Comparison of ENCODE assay signal across 24 cellular contexts in genomic region chr3:12509466-12509865, GRCh38. TPM values are rescaled to one million over a fixed set of nuclear protein-coding genes. Genes with fewer than 3 reads are reported as not detected.
"Had no signal": no experiment of that assay in that cellular context is flagged by ENCODE, and none has a peak within 500 bp of the region (broad histone marks: within the 10 kb centered on the region; RNA-seq: fewer than 3 reads in every experiment).

No MANE protein-coding gene starts in this region.

- H3K27me3 ChIP-seq: dorsolateral prefrontal cortex, transverse colon had no signal

- ATAC-seq: activated CD8-positive, alpha-beta T cell treated with anti-CD3 and anti-CD28 coated beads, Interleukin-2, amount 10 ng/mL, durations not matched to agents 7 days and 5 days; left lobe of liver had no signal

- H3K9me3 ChIP-seq: transverse colon had no signal

- DNase-seq: activated CD4-positive, alpha-beta T cell treated with anti-CD3 and anti-CD28 coated beads, Interleukin-2, amount 10 ng/mL, durations not matched to agents 7 days and 5 days; activated CD8-positive, alpha-beta T cell treated with anti-CD3 and anti-CD28 coated beads, Interleukin-2, amount 10 ng/mL, durations not matched to agents 7 days and 5 days; activated naive CD4-positive, alpha-beta T cell treated with anti-CD3 and anti-CD28 coated beads for 36 hours; activated T-cell treated with anti-CD3 and anti-CD28 coated beads, Interleukin-2, amount 50 U/mL, for 24 hours; aorta; dorsolateral prefrontal cortex; foreskin melanocyte; head of caudate nucleus; kidney; midbrain; nephron progenitor cell; occipital lobe; stimulated activated CD4-positive, alpha-beta T cell treated with anti-CD3 and anti-CD28 coated beads, Interleukin-2, amount 100 ng/mL, for 24 hours; stimulated activated naive CD4-positive, alpha-beta T cell treated with Interleukin-2 at 50 U/mL for 16 hours; substantia nigra; T-helper 1 cell; T1000; transverse colon had no signal

- H3K4me1 ChIP-seq: transverse colon had no signal

- H3K9me3 Mint-ChIP-seq: activated CD4-positive, alpha-beta T cell treated with anti-CD3 and anti-CD28 coated beads, Interleukin-2, amount 10 ng/mL, durations not matched to agents 7 days and 5 days; activated naive CD4-positive, alpha-beta T cell treated with anti-CD3 and anti-CD28 coated beads for 36 hours; activated T-cell treated with anti-CD3 and anti-CD28 coated beads, Interleukin-2, amount 50 U/mL, for 24 hours; activated T-helper 2 cell treated with anti-CD3 and anti-CD28 coated beads, Interferon-gamma antibody, Interleukin-2, Interleukin-4, amounts not matched to agents 10 μg/mL and 5 μg/mL and 100 μg/mL, durations not matched to agents 14 hours and 24 hours and 36 hours; nephron progenitor cell had no signal

- H3K4me3 ChIP-seq: dorsolateral prefrontal cortex, transverse colon had no signal

- H3K27ac Mint-ChIP-seq: activated CD4-positive, alpha-beta T cell treated with anti-CD3 and anti-CD28 coated beads, Interleukin-2, amount 10 ng/mL, durations not matched to agents 7 days and 5 days; activated CD8-positive, alpha-beta T cell treated with anti-CD3 and anti-CD28 coated beads, Interleukin-2, amount 10 ng/mL, durations not matched to agents 7 days and 5 days; activated naive CD4-positive, alpha-beta T cell treated with anti-CD3 and anti-CD28 coated beads for 36 hours; activated T-cell treated with anti-CD3 and anti-CD28 coated beads, Interleukin-2, amount 50 U/mL, for 24 hours; activated T-helper 2 cell treated with anti-CD3 and anti-CD28 coated beads, Interferon-gamma antibody, Interleukin-2, Interleukin-4, amounts not matched to agents 10 μg/mL and 5 μg/mL and 100 μg/mL, durations not matched to agents 14 hours and 24 hours and 36 hours; nephron progenitor cell had no signal

- H3K27ac ChIP-seq: dorsolateral prefrontal cortex had no signal

- H3K4me1 Mint-ChIP-seq: activated CD4-positive, alpha-beta T cell treated with anti-CD3 and anti-CD28 coated beads, Interleukin-2, amount 10 ng/mL, durations not matched to agents 7 days and 5 days had no signal

- H3K27me3 Mint-ChIP-seq: activated CD4-positive, alpha-beta T cell treated with anti-CD3 and anti-CD28 coated beads, Interleukin-2, amount 10 ng/mL, durations not matched to agents 7 days and 5 days; activated T-cell treated with anti-CD3 and anti-CD28 coated beads, Interleukin-2, amount 50 U/mL, for 24 hours had no signal

- H3K4me3 Mint-ChIP-seq: activated CD4-positive, alpha-beta T cell treated with anti-CD3 and anti-CD28 coated beads, Interleukin-2, amount 10 ng/mL, durations not matched to agents 7 days and 5 days; activated CD8-positive, alpha-beta T cell treated with anti-CD3 and anti-CD28 coated beads, Interleukin-2, amount 10 ng/mL, durations not matched to agents 7 days and 5 days; activated naive CD4-positive, alpha-beta T cell treated with anti-CD3 and anti-CD28 coated beads for 36 hours; activated T-cell treated with anti-CD3 and anti-CD28 coated beads, Interleukin-2, amount 50 U/mL, for 24 hours; nephron progenitor cell had no signal

RNA-seq across cellular contexts. Expression of gene MKRN2OS, which starts 35.8 kb away (rescaled TPM):
- total RNA-seq: activated CD4-positive, alpha-beta T cell treated with anti-CD3 and anti-CD28 coated beads, Interleukin-2, amount 10 ng/mL, durations not matched to agents 7 days and 5 days; activated CD8-positive, alpha-beta T cell treated with anti-CD3 and anti-CD28 coated beads, Interleukin-2, amount 10 ng/mL, durations not matched to agents 7 days and 5 days; activated naive CD4-positive, alpha-beta T cell treated with anti-CD3 and anti-CD28 coated beads for 36 hours; activated T-helper 2 cell treated with anti-CD3 and anti-CD28 coated beads, Interferon-gamma antibody, Interleukin-2, Interleukin-4, amounts not matched to agents 10 μg/mL and 5 μg/mL and 100 μg/mL, durations not matched to agents 14 hours and 24 hours and 36 hours; aorta; fibroblast of lung; left lobe of liver; lung microvascular endothelial cell; occipital lobe; posterior vena cava; skeletal muscle tissue had no signal
- polyA plus RNA-seq: fibroblast of lung had no signal
